14 cellular contexts compared by ENCODE assay signal in genomic region chr2:119289642-119290041, GRCh38.
A peak's percentile ranks its signal among the peaks of the same experiment; 100 is the strongest.
DNase-seq lines count a peak whose midpoint lies in the region; ATAC-seq and TF ChIP-seq lines count a peak whose summit lies in the region.
"Had no signal": no experiment of that assay in that cellular context is flagged by ENCODE, and none has a peak within 500 bp of the region (broad histone marks: within the 10 kb centered on the region; RNA-seq: fewer than 3 reads in every experiment).

No MANE protein-coding gene starts in this region.

- no peak for TF ChIP-seq EP300 in esophagus muscularis mucosa (IDR thresholded peaks at IDR 0.05)
- no peak for TF ChIP-seq EP300 in sigmoid colon (IDR thresholded peaks at IDR 0.05)

- peak overlapping the region in 1 of 4 donors; percentile 5 for H3K27ac ChIP-seq in esophagus muscularis mucosa (replicated peaks in 1 of 4)
- no peak overlapping the region for H3K27ac ChIP-seq in lower lobe of right lung
- peak overlapping the region in 3 of 4 donors; percentile 60 to 84 (median 69) for H3K27ac ChIP-seq in sigmoid colon
- H3K27ac ChIP-seq in naive thymus-derived CD4-positive, alpha-beta T cell (ENCODE audit: low read depth, low read length), result no peak overlapping the region
- H3K27ac ChIP-seq: A549, C4-2B, HL-60 had no signal

- no peaks in the 10 kb centered on the region for H3K27me3 ChIP-seq in esophagus muscularis mucosa
- H3K27me3 ChIP-seq in lower lobe of right lung (ENCODE audit: low read depth), result no peaks in the 10 kb centered on the region
- no peaks in the 10 kb centered on the region for H3K27me3 ChIP-seq in sigmoid colon
- no peaks in the 10 kb centered on the region for H3K27me3 ChIP-seq in naive thymus-derived CD4-positive, alpha-beta T cell (ENCODE audit: control insufficient read depth in 2 of 2, insufficient read depth in 2 of 2, low read length in 2 of 2)
- H3K27me3 ChIP-seq: BE2C had no signal

- H3K36me3 Mint-ChIP-seq in naive thymus-derived CD4-positive, alpha-beta T cell, result peaks cover 0 to 20% (median 0%) of the 10 kb centered on the region in 5 donors

- POLR2A ChIA-PET in GM10248 (lab: Yijun Ruan, JAX), result no interaction called here
- POLR2A ChIA-PET in naive thymus-derived CD4-positive, alpha-beta T cell (lab: Charles Lee), result no interaction called here

- H3K4me3 ChIP-seq in esophagus muscularis mucosa, result no peak overlapping the region
- H3K4me3 ChIP-seq in lower lobe of right lung, result no peak overlapping the region
- H3K4me3 ChIP-seq in sigmoid colon, result no peak overlapping the region
- H3K4me3 ChIP-seq in naive thymus-derived CD4-positive, alpha-beta T cell (ENCODE audit: low read length), result no peak overlapping the region
- H3K4me3 ChIP-seq: A549, HAP-1 had no signal

- H3K4me3 Mint-ChIP-seq in naive thymus-derived CD4-positive, alpha-beta T cell, result no peak overlapping the region
- H3K4me3 Mint-ChIP-seq: CD4-positive, alpha-beta memory T cell had no signal

- TF ChIP-seq CTCF in esophagus muscularis mucosa (IDR thresholded peaks at IDR 0.05), result no peak
- TF ChIP-seq CTCF in lower lobe of right lung (IDR thresholded peaks at IDR 0.05), result no peak
- no peak for TF ChIP-seq CTCF in sigmoid colon (IDR thresholded peaks at IDR 0.05)
- TF ChIP-seq CTCF in GM10248 (IDR thresholded peaks at IDR 0.05; ENCODE audit: control extremely low read depth, extremely low read depth, low read depth, missing control alignments), result no peak

- no peaks in the 10 kb centered on the region for H3K9me3 Mint-ChIP-seq in naive thymus-derived CD4-positive, alpha-beta T cell
- H3K9me3 Mint-ChIP-seq: CD4-positive, alpha-beta memory T cell had no signal

- H3K9me3 ChIP-seq in esophagus muscularis mucosa (no peaks in the 10 kb centered on the region), lower lobe of right lung (no peaks in the 10 kb centered on the region), sigmoid colon (no peaks in the 10 kb centered on the region)
- no peaks in the 10 kb centered on the region for H3K9me3 ChIP-seq in naive thymus-derived CD4-positive, alpha-beta T cell (ENCODE audit: control insufficient read depth in 2 of 3, low read length in 3 of 3)
- H3K9me3 ChIP-seq: A549, BE2C, HAP-1 had no signal

- H3K27ac Mint-ChIP-seq in naive thymus-derived CD4-positive, alpha-beta T cell, result no peak overlapping the region
- H3K27ac Mint-ChIP-seq: CD4-positive, alpha-beta memory T cell had no signal

- DNase-seq in esophagus muscularis mucosa (ENCODE audit: extremely low spot score) (peak; percentile 29), lower lobe of right lung (no peak), sigmoid colon (no peak), GM10248 (ENCODE audit: extremely low spot score) (no peak), nucleus accumbens (lab: John Stamatoyannopoulos, UW) (no peak)
- no peak for DNase-seq in naive thymus-derived CD4-positive, alpha-beta T cell
- DNase-seq: BE2C; CD4-positive, alpha-beta memory T cell; DMS79 had no signal

- H3K4me1 Mint-ChIP-seq in naive thymus-derived CD4-positive, alpha-beta T cell, result no peaks in the 10 kb centered on the region

- ATAC-seq in lower lobe of right lung, result peak; percentile 18 to 26
- ATAC-seq in naive thymus-derived CD4-positive, alpha-beta T cell, result no peak
- ATAC-seq in GM18861 (IDR thresholded peaks at IDR 0.05; ENCODE audit: unreplicated experiment), result no peak
- ATAC-seq: A549 had no signal

- CTCF ChIA-PET in GM10248 (lab: Yijun Ruan, JAX), result interaction anchor here (0.6 to 8.0 kb wide), 16 partner anchors 7 to 407 kb away, joined by 3 to 97 read pairs (median 6); no protein-coding TSS in a partner anchor
- CTCF ChIA-PET in naive thymus-derived CD4-positive, alpha-beta T cell (lab: Charles Lee), result interaction anchor here (0.8 kb wide), 1 partner anchor 10 kb away, joined by 3 read pairs; no protein-coding TSS in a partner anchor

- H3K27me3 Mint-ChIP-seq in naive thymus-derived CD4-positive, alpha-beta T cell, result no peaks in the 10 kb centered on the region
- H3K27me3 Mint-ChIP-seq: CD4-positive, alpha-beta memory T cell had no signal

- intact Hi-C loops in esophagus muscularis mucosa (cut with DNase I) (no loop called here), lower lobe of right lung (cut with DNase I) (no loop called here), sigmoid colon (cut with DNase I) (loop anchor here (10.0 kb wide), 1 partner anchor 275 kb away; no protein-coding TSS in a partner anchor)
- intact Hi-C loops in naive thymus-derived CD4-positive, alpha-beta T cell (cut with micrococcal nuclease), result loop anchor here in 1 of 2 donors (5.0 kb wide), 1 partner anchor 1242 kb away; no protein-coding TSS in a partner anchor

- TF ChIP-seq POLR2A in esophagus muscularis mucosa (IDR thresholded peaks at IDR 0.05; ENCODE audit: low read depth) (no peak), sigmoid colon (IDR thresholded peaks at IDR 0.05) (no peak)

- peaks cover 0 to 25% (median 4%) of the 10 kb centered on the region in 4 donors for H3K36me3 ChIP-seq in esophagus muscularis mucosa
- no peaks in the 10 kb centered on the region for H3K36me3 ChIP-seq in lower lobe of right lung
- peaks cover 0 to 1% (median 0%) of the 10 kb centered on the region in 4 donors for H3K36me3 ChIP-seq in sigmoid colon
- H3K36me3 ChIP-seq in naive thymus-derived CD4-positive, alpha-beta T cell (ENCODE audit: control insufficient read depth in 2 of 3, insufficient read depth in 3 of 3, low read length in 3 of 3), result no peaks in the 10 kb centered on the region
- H3K36me3 ChIP-seq: BE2C, HAP-1 had no signal

- H3K4me1 ChIP-seq in esophagus muscularis mucosa, result peaks cover 6 to 31% (median 22%) of the 10 kb centered on the region in 4 donors
- H3K4me1 ChIP-seq in lower lobe of right lung, result peaks cover 5% of the 10 kb centered on the region
- H3K4me1 ChIP-seq in sigmoid colon, result peaks cover 0 to 24% (median 15%) of the 10 kb centered on the region in 4 donors
- no peaks in the 10 kb centered on the region for H3K4me1 ChIP-seq in naive thymus-derived CD4-positive, alpha-beta T cell (ENCODE audit: control insufficient read depth in 2 of 2, insufficient read depth in 2 of 2, low read length in 2 of 2)
- H3K4me1 ChIP-seq: A549, BE2C had no signal

- WGBS in esophagus muscularis mucosa, result 97% methylated on average over 6 of the region's 6 CpGs
- WGBS in sigmoid colon, 2 donors, result 81 to 88% methylated on average over 6 of the region's 6 CpGs

Comparison
In these comparisons a context has a peak if more than half of its experiments do, and no peak if none do; other contexts are left out.
1. H3K27ac ChIP-seq: peak in sigmoid colon (3 of 4); none in lower lobe of right lung (single experiment) and naive thymus-derived CD4-positive, alpha-beta T cell (single experiment).
2. ATAC-seq: peak in lower lobe of right lung (2 of 2); none in naive thymus-derived CD4-positive, alpha-beta T cell (single experiment) and GM18861 (single experiment).